ENCODE assay signal across 10 cellular contexts in genomic region chr5:36398137-36398536, GRCh38.
A peak's percentile ranks its signal among the peaks of the same experiment; 100 is the strongest.
DNase-seq lines count a peak whose midpoint lies in the region; ATAC-seq, FAIRE-seq and TF ChIP-seq lines count a peak whose summit lies in the region.
"Had no signal": no experiment of that assay in that cellular context is flagged by ENCODE, and none has a peak within 500 bp of the region (broad histone marks: within the 10 kb centered on the region; RNA-seq: fewer than 3 reads in every experiment).

No MANE protein-coding gene starts in this region.

- H3K36me3 ChIP-seq in adrenal gland (replicated peaks in 1 of 2) (no peaks in the 10 kb centered on the region), spleen (no peaks in the 10 kb centered on the region)

- H3K9me3 ChIP-seq in adrenal gland (replicated peaks in 1 of 3) (no peaks in the 10 kb centered on the region), spleen (no peaks in the 10 kb centered on the region)

- H3K4me3 ChIP-seq in adrenal gland (no peak overlapping the region), spleen (no peak overlapping the region)

- FAIRE-seq in frontal cortex (lab: Jason Lieb, UNC): no peak

- TF ChIP-seq POLR2A in adrenal gland (IDR thresholded peaks at IDR 0.05) (no peak), spleen (IDR thresholded peaks at IDR 0.05) (no peak)

- TF ChIP-seq CTCF in adrenal gland (IDR thresholded peaks at IDR 0.05): peak in 5 of 6 experiments; percentile 22 to 60 (median 52)
- peak in 5 of 11 experiments; percentile 8 to 40 (median 24) for TF ChIP-seq CTCF in spleen (IDR thresholded peaks at IDR 0.05 in 8 of 11, conservative IDR thresholded peaks at IDR 0.05 in 3 of 11)

- intact Hi-C loops in adrenal gland (cut with DNase I): loop anchor here in 1 of 2 donors (10.0 kb wide), 1 partner anchor 223 kb away; no protein-coding TSS in a partner anchor
- intact Hi-C loops in spleen (cut with DNase I; ENCODE audit: low total_unique reads): loop anchor here (10.0 kb wide), 1 partner anchor 133 kb away; no protein-coding TSS in a partner anchor

- H3K27ac ChIP-seq in adrenal gland (no peak overlapping the region), spleen (no peak overlapping the region)

- ATAC-seq in left lobe of liver: peak; percentile 87
- ATAC-seq in GM21447 (IDR thresholded peaks at IDR 0.05; ENCODE audit: unreplicated experiment): no peak

- H3K27me3 ChIP-seq in adrenal gland (no peaks in the 10 kb centered on the region), spleen (replicated peaks in 1 of 7) (peaks cover 0 to 15% (median 0%) of the 10 kb centered on the region in 7 donors)

- H3K4me1 ChIP-seq in adrenal gland (replicated peaks in 1 of 2) (no peaks in the 10 kb centered on the region), spleen (peaks cover 0 to 5% (median 0%) of the 10 kb centered on the region in 6 donors)

- peak; percentile 15 to 44 for DNase-seq in AML-193 (lab: John Stamatoyannopoulos, UW)
- DNase-seq in Kasumi-1 (lab: John Stamatoyannopoulos, UW): peak; percentile 60 to 70
- DNase-seq in adrenal gland: no peak
- DNase-seq in left lobe of liver (ENCODE audit: low spot score): no peak
- DNase-seq in activated gamma-delta T cell treated with Interleukin-2 at 50 U/mL for 16 hours: no peak
- no peak for DNase-seq in spleen
- no peak for DNase-seq in frontal cortex (ENCODE audit: low spot score in 2 of 2)
- DNase-seq: NCI-H187 treated with DMSO at 0.1 percent for 48 hours; stimulated activated CD4-positive, alpha-beta T cell treated with anti-CD3 and anti-CD28 coated beads, Interleukin-15, amount 100 ng/mL, for 24 hours had no signal

Comparison
In these comparisons a context has a peak if more than half of its experiments do, and no peak if none do; other contexts are left out.
1. DNase-seq: peak in AML-193 (2 of 2) and Kasumi-1 (2 of 2); none in adrenal gland (0 of 7), left lobe of liver (single experiment), activated gamma-delta T cell treated with Interleukin-2 at 50 U/mL for 16 hours (single experiment), spleen (single experiment) and frontal cortex (0 of 2).